ENCODE assay signal across 19 cellular contexts in genomic region chr12:42886160-42886559, GRCh38.
"Had no signal": no experiment of that assay in that cellular context is flagged by ENCODE, and none has a peak within 500 bp of the region (broad histone marks: within the 10 kb centered on the region; RNA-seq: fewer than 3 reads in every experiment).

No MANE protein-coding gene starts in this region.

- FAIRE-seq: colon, endothelial cell of umbilical vein, islet of Langerhans, small intestine had no signal

- H3K27ac ChIP-seq: foreskin keratinocyte, heart right ventricle, ovary had no signal

- DNase-seq: erythroblast; foreskin keratinocyte; heart right ventricle; hypothalamus; mammary epithelial cell; mucosa of descending colon; naive thymus-derived CD8-positive, alpha-beta T cell; nucleus accumbens; ovary; right cardiac atrium; small intestine; stimulated activated CD4-positive, alpha-beta T cell treated with anti-CD3 and anti-CD28 coated beads, Interleukin-12 subunit alpha, Interleukin-12 subunit beta, amount 100 ng/mL, for 4 hours; stimulated activated CD4-positive, alpha-beta T cell treated with anti-CD3 and anti-CD28 coated beads, Interleukin-2, amount 100 ng/mL, for 48 hours; stimulated activated naive CD4-positive, alpha-beta T cell treated with Interleukin-2 at 50 U/mL for 16 hours; trophoblast cell had no signal

- H3K27me3 ChIP-seq: foreskin keratinocyte, heart right ventricle, ovary had no signal

- ATAC-seq: foreskin keratinocyte; heart right ventricle; left lobe of liver; mucosa of descending colon; naive thymus-derived CD8-positive, alpha-beta T cell; right cardiac atrium had no signal

- H3K4me1 ChIP-seq: foreskin keratinocyte, heart right ventricle had no signal

- H3K9me3 ChIP-seq: ovary had no signal

- H3K36me3 ChIP-seq: heart right ventricle, ovary had no signal

- H3K4me3 ChIP-seq: heart right ventricle, mucosa of descending colon, ovary had no signal
